ENCODE assay signal across 14 cellular contexts in the genomic region with DNA sequence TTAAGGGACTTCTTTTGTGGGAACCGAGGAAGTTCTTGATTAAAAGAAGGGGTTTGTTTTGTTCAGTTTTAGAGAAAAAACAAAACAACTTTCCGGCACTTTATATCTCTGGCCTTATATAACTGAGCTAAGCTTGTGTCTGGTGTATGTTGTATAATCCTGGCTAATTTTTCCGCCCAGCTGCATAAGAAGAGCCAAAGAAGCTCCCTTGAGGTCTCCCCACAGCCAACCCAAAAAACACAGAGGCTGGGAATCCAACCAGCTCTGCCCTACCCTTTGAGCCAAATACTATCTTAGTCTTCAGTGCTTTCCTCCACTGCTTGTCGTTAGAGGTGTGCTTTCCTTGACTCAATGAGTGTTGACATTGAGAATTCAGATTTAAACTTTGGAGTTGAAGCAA. TPM values are rescaled to one million over a fixed set of nuclear protein-coding genes. Genes with fewer than 3 reads are reported as not detected.
A peak's percentile ranks its signal among the peaks of the same experiment; 100 is the strongest.
DNase-seq lines count a peak whose midpoint lies in the region; ATAC-seq and TF ChIP-seq lines count a peak whose summit lies in the region.
"Had no signal": no experiment of that assay in that cellular context is flagged by ENCODE, and none has a peak within 500 bp of the region (broad histone marks: within the 10 kb centered on the region; RNA-seq: fewer than 3 reads in every experiment).

No MANE protein-coding gene starts in this region.

- no peaks in the 10 kb centered on the region for H3K9me3 Mint-ChIP-seq in GM23338

- no peaks in the 10 kb centered on the region for H3K79me2 ChIP-seq in GM23338 (replicated peaks; ENCODE audit: insufficient read depth)

- no peaks in the 10 kb centered on the region for H3F3A ChIP-seq in GM23338 (replicated peaks; ENCODE audit: low read depth)

- H2AFZ ChIP-seq in GM23338 = 0 out of 2 replicates have a peak overlapping the region, but pooled peaks have one; percentile 2

- no peak overlapping the region for H3K4me3 ChIP-seq in GM23338
- H3K4me3 ChIP-seq in gastroesophageal sphincter = no peak overlapping the region
- H3K4me3 ChIP-seq in skeletal muscle tissue (ENCODE audit: low read length in 3 of 3) = no peak overlapping the region
- H3K4me3 ChIP-seq: BLaER1 treated with 17β-estradiol and CSF1 and Interleukin-3, amounts not matched to agents 10 nM and 100 nM; GM12878; HAP-1 had no signal

- H3K9me3 ChIP-seq in gastroesophageal sphincter = no peaks in the 10 kb centered on the region
- no peaks in the 10 kb centered on the region for H3K9me3 ChIP-seq in skeletal muscle tissue (ENCODE audit: control insufficient read depth in 3 of 3, low read length in 3 of 3)
- H3K9me3 ChIP-seq: BLaER1 treated with 17β-estradiol and CSF1 and Interleukin-3, amounts not matched to agents 10 nM and 100 nM; HAP-1 had no signal

- TF ChIP-seq POLR2A in gastroesophageal sphincter (IDR thresholded peaks at IDR 0.05) = no peak

- no peak overlapping the region for H3K9ac ChIP-seq in skeletal muscle tissue (ENCODE audit: low read depth in 1 of 3, low read length in 3 of 3)
- H3K9ac ChIP-seq: BLaER1 treated with 17β-estradiol and CSF1 and Interleukin-3, amounts not matched to agents 10 nM and 100 nM had no signal

- no peak overlapping the region for H3K27ac ChIP-seq in GM23338 (ENCODE audit: low read depth)
- no peak overlapping the region for H3K27ac ChIP-seq in gastroesophageal sphincter
- peak overlapping the region; percentile 27 for H3K27ac ChIP-seq in skeletal muscle tissue (ENCODE audit: low read depth, low read length)
- H3K27ac ChIP-seq: BLaER1 treated with 17β-estradiol and CSF1 and Interleukin-3, amounts not matched to agents 10 nM and 100 nM had no signal

- H3K9me2 ChIP-seq in GM23338 (ENCODE audit: insufficient read depth) = 0 out of 2 replicates have a peak, but pooled peaks cover 3% of the 10 kb centered on the region

- no peak for ATAC-seq in GM23338
- peak; percentile 30 for ATAC-seq in gastroesophageal sphincter
- ATAC-seq in left ventricle myocardium superior = peak; percentile 96
- ATAC-seq: GM12878 had no signal

- intact Hi-C loops in left ventricle myocardium superior (cut with micrococcal nuclease) = no loop called here

- H3K4me2 ChIP-seq in GM23338 = no peak overlapping the region
- H3K4me2 ChIP-seq: BLaER1 treated with 17β-estradiol and CSF1 and Interleukin-3, amounts not matched to agents 10 nM and 100 nM had no signal

- H3K27ac Mint-ChIP-seq in GM23338 = no peak overlapping the region
- H3K27ac Mint-ChIP-seq: CD4-positive, CD25-positive, alpha-beta regulatory T cell had no signal

- no peak for TF ChIP-seq EP300 in gastroesophageal sphincter (IDR thresholded peaks at IDR 0.05)

- H4K20me1 ChIP-seq in GM23338 (replicated peaks; ENCODE audit: insufficient read depth) = no peaks in the 10 kb centered on the region
- H4K20me1 ChIP-seq: BLaER1 treated with 17β-estradiol and CSF1 and Interleukin-3, amounts not matched to agents 10 nM and 100 nM had no signal

- H3K27me3 Mint-ChIP-seq in GM23338 (ENCODE audit: insufficient read depth, low read depth, poor library complexity) = peaks cover 3% of the 10 kb centered on the region

- DNase-seq in GM23338 (ENCODE audit: low spot score) (no peak), left ventricle myocardium superior (no peak), OCI-M2 (lab: John Stamatoyannopoulos, UW; ENCODE audit: unreplicated experiment) (no peak), GM10266 (ENCODE audit: extremely low spot score) (no peak), EL (no peak), NCI-H1417 treated with DMSO at 0.1 percent for 48 hours (lab: John Stamatoyannopoulos, UW) (no peak)
- DNase-seq: ACHN; CD4-positive, CD25-positive, alpha-beta regulatory T cell; DMS53 had no signal

- H3K4me3 Mint-ChIP-seq in GM23338 = no peak overlapping the region
- H3K4me3 Mint-ChIP-seq: CD4-positive, CD25-positive, alpha-beta regulatory T cell had no signal

- no peaks in the 10 kb centered on the region for H3K4me1 Mint-ChIP-seq in GM23338
- H3K4me1 Mint-ChIP-seq: CD4-positive, CD25-positive, alpha-beta regulatory T cell had no signal

- WGBS in gastroesophageal sphincter (ENCODE audit: low coverage in 1 of 2), 2 donors = 70 to 73% methylated on average over 3 to 4 of the region's 4 CpGs

- no peaks in the 10 kb centered on the region for H3K36me3 Mint-ChIP-seq in GM23338 (ENCODE audit: low read depth)
- H3K36me3 Mint-ChIP-seq: CD4-positive, CD25-positive, alpha-beta regulatory T cell had no signal

- H3K4me1 ChIP-seq in GM23338 (ENCODE audit: insufficient read depth) = no peaks in the 10 kb centered on the region
- H3K4me1 ChIP-seq in gastroesophageal sphincter = no peaks in the 10 kb centered on the region
- no peaks in the 10 kb centered on the region for H3K4me1 ChIP-seq in skeletal muscle tissue (ENCODE audit: control insufficient read depth in 3 of 3, insufficient read depth in 3 of 3, low read length in 3 of 3)
- H3K4me1 ChIP-seq: BLaER1 treated with 17β-estradiol and CSF1 and Interleukin-3, amounts not matched to agents 10 nM and 100 nM; HAP-1 had no signal

- H3K36me3 ChIP-seq in GM23338 (ENCODE audit: insufficient read depth) (no peaks in the 10 kb centered on the region), gastroesophageal sphincter (no peaks in the 10 kb centered on the region), skeletal muscle tissue (ENCODE audit: control insufficient read depth in 3 of 3, insufficient read depth in 3 of 3, low read length in 3 of 3) (no peaks in the 10 kb centered on the region)
- H3K36me3 ChIP-seq: BLaER1 treated with 17β-estradiol and CSF1 and Interleukin-3, amounts not matched to agents 10 nM and 100 nM; HAP-1 had no signal

- no peaks in the 10 kb centered on the region for H3K27me3 ChIP-seq in GM23338 (ENCODE audit: insufficient read depth)
- H3K27me3 ChIP-seq in gastroesophageal sphincter = no peaks in the 10 kb centered on the region
- no peaks in the 10 kb centered on the region for H3K27me3 ChIP-seq in skeletal muscle tissue (ENCODE audit: control insufficient read depth in 3 of 3, insufficient read depth in 3 of 3, low read length in 3 of 3)
- H3K27me3 ChIP-seq: BLaER1 treated with 17β-estradiol and CSF1 and Interleukin-3, amounts not matched to agents 10 nM and 100 nM had no signal

- TF ChIP-seq CTCF in GM23338 (conservative IDR thresholded peaks at IDR 0.05; ENCODE audit: low read depth in 2 of 2) = no peak
- no peak for TF ChIP-seq CTCF in gastroesophageal sphincter (IDR thresholded peaks at IDR 0.05)
- no peak for TF ChIP-seq CTCF in GM10266 (IDR thresholded peaks at IDR 0.05; ENCODE audit: control insufficient read depth, insufficient read depth, low read depth, missing control alignments)

TF ChIP-seq in GM23338, 12 proteins besides CTCF, POLR2A, EP300 and RAD21 (continues in another document):
- TF ChIP-seq ZNF331 (CRISPR knock-in tag; IDR thresholded peaks at IDR 0.05; ENCODE audit: low read depth) (no peak), ZNF114 (CRISPR knock-in tag; IDR thresholded peaks at IDR 0.05) (no peak), STAT1 (IDR thresholded peaks at IDR 0.05; ENCODE audit: unreplicated experiment) (no peak), EZH2 (IDR thresholded peaks at IDR 0.05; ENCODE audit: low read depth, unreplicated experiment) (no peak), CREB1 (CRISPR knock-in tag; IDR thresholded peaks at IDR 0.05; ENCODE audit: low read depth) (no peak), POLR2AphosphoS5 (IDR thresholded peaks at IDR 0.05; ENCODE audit: low read depth) (no peak)
- TF ChIP-seq, protein P1, sequence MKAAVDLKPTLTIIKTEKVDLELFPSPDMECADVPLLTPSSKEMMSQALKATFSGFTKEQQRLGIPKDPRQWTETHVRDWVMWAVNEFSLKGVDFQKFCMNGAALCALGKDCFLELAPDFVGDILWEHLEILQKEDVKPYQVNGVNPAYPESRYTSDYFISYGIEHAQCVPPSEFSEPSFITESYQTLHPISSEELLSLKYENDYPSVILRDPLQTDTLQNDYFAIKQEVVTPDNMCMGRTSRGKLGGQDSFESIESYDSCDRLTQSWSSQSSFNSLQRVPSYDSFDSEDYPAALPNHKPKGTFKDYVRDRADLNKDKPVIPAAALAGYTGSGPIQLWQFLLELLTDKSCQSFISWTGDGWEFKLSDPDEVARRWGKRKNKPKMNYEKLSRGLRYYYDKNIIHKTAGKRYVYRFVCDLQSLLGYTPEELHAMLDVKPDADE (IDR thresholded peaks at IDR 0.05) = no peak

RNA-seq across cellular contexts. Expression of a gene that starts 45.5 kb away (rescaled TPM):
- total RNA-seq in GM23338 (2014; rRNA removed; shearing (Covaris generic)) = 25.6 and 43.7 TPM in 2 replicates
- 19.8 and 24.2 TPM in 2 replicates for polyA plus RNA-seq in GM23338 (2016; fragmentation: Nextera tagmentation; extraction: Ambion mirVana)
- total RNA-seq in gastroesophageal sphincter (10 to 100 TPM; 53.4 to 88.9 (median 65.8) TPM), left ventricle myocardium superior (46.3 TPM), skeletal muscle tissue (39.7 TPM)
